In the genomic region with DNA sequence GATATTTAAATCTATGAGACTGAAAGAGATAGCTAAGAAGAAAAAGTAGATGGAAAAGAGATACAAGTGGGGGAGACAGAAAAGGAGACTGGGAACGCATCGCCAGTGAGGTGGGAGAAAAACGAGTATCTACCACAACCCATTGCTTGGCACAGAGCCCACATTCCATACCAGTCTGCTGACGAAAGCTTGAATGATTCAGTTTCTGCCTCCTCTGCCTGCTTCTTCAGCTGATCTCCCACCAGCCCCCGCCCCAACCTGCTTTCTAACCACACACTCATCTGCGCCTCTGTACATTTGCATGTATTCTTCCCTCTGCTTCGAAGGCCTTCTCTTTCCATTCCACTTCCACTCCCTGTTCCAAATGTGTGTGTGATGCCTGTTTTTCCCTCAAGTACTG, we compare ENCODE assay signal across 14 cellular contexts.
DNase-seq lines count a peak whose midpoint lies in the region; TF ChIP-seq lines count a peak whose summit lies in the region.
"Had no signal": no experiment of that assay in that cellular context is flagged by ENCODE, and none has a peak within 500 bp of the region (broad histone marks: within the 10 kb centered on the region; RNA-seq: fewer than 3 reads in every experiment).

No MANE protein-coding gene starts in this region.

- TF ChIP-seq POLR2A in sigmoid colon (IDR thresholded peaks at IDR 0.05) = no peak

- intact Hi-C loops in sigmoid colon (cut with DNase I) = no loop called here

- H3K9me3 Mint-ChIP-seq in endodermal cell = no peaks in the 10 kb centered on the region
- H3K9me3 Mint-ChIP-seq: activated naive CD8-positive, alpha-beta T cell treated with anti-CD3 and anti-CD28 coated beads, Interleukin-2, amount 50 U/mL, for 24 hours; stimulated activated effector memory CD8-positive, alpha-beta T cell treated with anti-CD3 and anti-CD28 coated beads, Interleukin-12 subunit alpha, Interleukin-12 subunit beta, amount 100 ng/mL, for 72 hours had no signal

- H3K9ac ChIP-seq in endodermal cell (ENCODE audit: extremely low read depth, low read length, poor library complexity, severe bottlenecking) = no peak overlapping the region
- H3K9ac ChIP-seq: BLaER1 had no signal

- no peak overlapping the region for H3K27ac Mint-ChIP-seq in endodermal cell
- H3K27ac Mint-ChIP-seq: activated naive CD8-positive, alpha-beta T cell treated with anti-CD3 and anti-CD28 coated beads, Interleukin-2, amount 50 U/mL, for 24 hours; stimulated activated effector memory CD8-positive, alpha-beta T cell treated with anti-CD3 and anti-CD28 coated beads, Interleukin-12 subunit alpha, Interleukin-12 subunit beta, amount 100 ng/mL, for 72 hours had no signal

- H3K4me1 Mint-ChIP-seq in endodermal cell = no peaks in the 10 kb centered on the region
- H3K4me1 Mint-ChIP-seq: activated naive CD8-positive, alpha-beta T cell treated with anti-CD3 and anti-CD28 coated beads, Interleukin-2, amount 50 U/mL, for 24 hours; stimulated activated effector memory CD8-positive, alpha-beta T cell treated with anti-CD3 and anti-CD28 coated beads, Interleukin-12 subunit alpha, Interleukin-12 subunit beta, amount 100 ng/mL, for 72 hours had no signal

- no peaks in the 10 kb centered on the region for H3K36me3 Mint-ChIP-seq in endodermal cell (ENCODE audit: low read depth)
- H3K36me3 Mint-ChIP-seq: stimulated activated effector memory CD8-positive, alpha-beta T cell treated with anti-CD3 and anti-CD28 coated beads, Interleukin-12 subunit alpha, Interleukin-12 subunit beta, amount 100 ng/mL, for 72 hours had no signal

- no peaks in the 10 kb centered on the region for H3K9me3 ChIP-seq in hepatocyte (ENCODE audit: low read depth)
- H3K9me3 ChIP-seq in endodermal cell (ENCODE audit: control insufficient read depth, low read length) = no peaks in the 10 kb centered on the region
- no peaks in the 10 kb centered on the region for H3K9me3 ChIP-seq in sigmoid colon
- H3K9me3 ChIP-seq: BLaER1 had no signal

- H3K4me2 ChIP-seq in hepatocyte = no peak overlapping the region
- H3K4me2 ChIP-seq: BLaER1 had no signal

- no peak overlapping the region for H3K4me3 Mint-ChIP-seq in endodermal cell
- H3K4me3 Mint-ChIP-seq: activated naive CD8-positive, alpha-beta T cell treated with anti-CD3 and anti-CD28 coated beads, Interleukin-2, amount 50 U/mL, for 24 hours; stimulated activated effector memory CD8-positive, alpha-beta T cell treated with anti-CD3 and anti-CD28 coated beads, Interleukin-12 subunit alpha, Interleukin-12 subunit beta, amount 100 ng/mL, for 72 hours had no signal

- H3K4me3 ChIP-seq in hepatocyte (no peak overlapping the region), endodermal cell (ENCODE audit: low read length) (no peak overlapping the region), sigmoid colon (no peak overlapping the region)
- H3K4me3 ChIP-seq: BLaER1 had no signal

- H3K36me3 ChIP-seq in hepatocyte (replicated peaks; ENCODE audit: insufficient read depth, low read depth) (no peaks in the 10 kb centered on the region), endodermal cell (ENCODE audit: control insufficient read depth, insufficient read depth, low read length) (no peaks in the 10 kb centered on the region), sigmoid colon (no peaks in the 10 kb centered on the region)
- H3K36me3 ChIP-seq: BLaER1 had no signal

- POLR2A ChIA-PET in GM10248 (lab: Yijun Ruan, JAX) = no interaction called here

- H3K27ac ChIP-seq in hepatocyte (no peak overlapping the region), endodermal cell (ENCODE audit: low read depth, low read length) (no peak overlapping the region), sigmoid colon (no peak overlapping the region)
- H3K27ac ChIP-seq: BLaER1 had no signal

- H2AFZ ChIP-seq in hepatocyte = no peak overlapping the region

- no peaks in the 10 kb centered on the region for H3K27me3 ChIP-seq in hepatocyte
- no peaks in the 10 kb centered on the region for H3K27me3 ChIP-seq in endodermal cell (ENCODE audit: control insufficient read depth, insufficient read depth, low read length, poor library complexity, severe bottlenecking)
- H3K27me3 ChIP-seq in sigmoid colon = no peaks in the 10 kb centered on the region
- H3K27me3 ChIP-seq: BLaER1 had no signal

- peak; percentile 6 for DNase-seq in AG08395 (ENCODE audit: low spot score)
- DNase-seq in HS-5 (ENCODE audit: low read depth) = peak; percentile 33
- peak; percentile 93 for DNase-seq in amniotic epithelial cell (ENCODE audit: low read depth)
- peak; percentile 17 for DNase-seq in hepatocyte (ENCODE audit: low spot score)
- DNase-seq in endodermal cell = no peak
- DNase-seq in GM10248 (ENCODE audit: extremely low spot score) = no peak
- no peak for DNase-seq in sigmoid colon
- DNase-seq in activated effector memory CD4-positive, alpha-beta T cell treated with anti-CD3 and anti-CD28 coated beads, Interleukin-2, amount 50 U/mL, for 16 hours = no peak
- DNase-seq: activated naive CD8-positive, alpha-beta T cell treated with anti-CD3 and anti-CD28 coated beads, Interleukin-2, amount 50 U/mL, for 24 hours; effector CD8-positive, alpha-beta T cell; NCI-H2171 treated with DMSO at 0.1 percent for 48 hours; stimulated activated CD4-positive, alpha-beta T cell treated with anti-CD3 and anti-CD28 coated beads, Interleukin-2, amount 100 ng/mL, for 24 hours had no signal

- no peaks in the 10 kb centered on the region for H3K9me2 ChIP-seq in hepatocyte (replicated peaks; ENCODE audit: insufficient read depth)

- H3K4me1 ChIP-seq in hepatocyte (ENCODE audit: insufficient read depth) (no peaks in the 10 kb centered on the region), endodermal cell (ENCODE audit: control insufficient read depth, insufficient read depth, low read length) (no peaks in the 10 kb centered on the region), sigmoid colon (no peaks in the 10 kb centered on the region)
- H3K4me1 ChIP-seq: BLaER1 had no signal

- CTCF ChIA-PET in GM10248 (lab: Yijun Ruan, JAX) = interaction anchor here (0.9 to 1.3 kb wide), 2 partner anchors 9 to 42 kb away, joined by 3 read pairs; no protein-coding TSS in a partner anchor

- H3K79me2 ChIP-seq in hepatocyte = no peaks in the 10 kb centered on the region

- no peaks in the 10 kb centered on the region for H4K20me1 ChIP-seq in hepatocyte (ENCODE audit: insufficient read depth, poor library complexity, severe bottlenecking)
- H4K20me1 ChIP-seq: BLaER1 had no signal

- no peaks in the 10 kb centered on the region for H3K27me3 Mint-ChIP-seq in endodermal cell (ENCODE audit: insufficient read depth)

- TF ChIP-seq CTCF in hepatocyte (IDR thresholded peaks at IDR 0.05; ENCODE audit: poor library complexity) (no peak), endodermal cell (conservative IDR thresholded peaks at IDR 0.05) (no peak), GM10248 (IDR thresholded peaks at IDR 0.05; ENCODE audit: control extremely low read depth, extremely low read depth, low read depth, missing control alignments) (no peak), sigmoid colon (IDR thresholded peaks at IDR 0.05) (no peak)

- TF ChIP-seq EP300 in sigmoid colon (IDR thresholded peaks at IDR 0.05) = no peak

- WGBS in hepatocyte (ENCODE audit: low lambda C conversion rate, missing lambda C conversion rate) = 82% methylated on average over 7 of the region's 7 CpGs
- WGBS in endodermal cell (ENCODE audit: insufficient coverage in 1 of 2, insufficient read length in 1 of 2), 2 experiments = 93 to 97% methylated on average over 5 to 7 of the region's 7 CpGs
- 73 to 84% methylated on average over 7 of the region's 7 CpGs for WGBS in sigmoid colon, 2 donors

Comparison
In these comparisons a context has a peak if more than half of its experiments do, and no peak if none do; other contexts are left out.
1. DNase-seq: peak in AG08395 (single experiment), HS-5 (single experiment), amniotic epithelial cell (single experiment) and hepatocyte (single experiment); none in endodermal cell (single experiment), GM10248 (single experiment), sigmoid colon (single experiment) and activated effector memory CD4-positive, alpha-beta T cell treated with anti-CD3 and anti-CD28 coated beads, Interleukin-2, amount 50 U/mL, for 16 hours (single experiment).